Comparison of ENCODE assay signal across 8 cellular contexts in genomic region chr5:141567513-141568117, GRCh38. TPM values are rescaled to one million over a fixed set of nuclear protein-coding genes. Genes with fewer than 3 reads are reported as not detected.
DNase-seq lines count a peak whose midpoint lies in the region; ATAC-seq, FAIRE-seq and TF ChIP-seq lines count a peak whose summit lies in the region.

No MANE protein-coding gene starts in this region.

- TF ChIP-seq CTCF in GM13977 (IDR thresholded peaks at IDR 0.05; ENCODE audit: extremely low read depth, insufficient read depth, missing control alignments) = peak; percentile 73
- TF ChIP-seq CTCF in VCaP (conservative IDR thresholded peaks at IDR 0.05) = peak; percentile 93
- peak; percentile 61 for TF ChIP-seq CTCF in kidney (IDR thresholded peaks at IDR 0.05; ENCODE audit: borderline replicate concordance, extremely low read depth, insufficient read depth)

- intact Hi-C loops in kidney (cut with DNase I) = no loop called here

- DNase-seq in AML-193 (lab: John Stamatoyannopoulos, UW) (peak; percentile 12 to 31), GM13977 (ENCODE audit: low spot score) (no peak), kidney (no peak), NCI-H510A (lab: John Stamatoyannopoulos, UW) (no peak), NCI-H1048 (lab: John Stamatoyannopoulos, UW) (no peak), DMS153 treated with DMSO at 0.1 percent for 48 hours (lab: John Stamatoyannopoulos, UW; ENCODE audit: unreplicated experiment) (no peak)

- peak overlapping the region; percentile 25; the same call in 1 of the 2 replicates for H3K27ac ChIP-seq in VCaP
- no peak overlapping the region for H3K27ac ChIP-seq in kidney (ENCODE audit: low read depth in 2 of 2, low read length in 2 of 2)

- H3K4me1 ChIP-seq in kidney (ENCODE audit: control insufficient read depth in 1 of 2, insufficient read depth in 1 of 2, low read depth in 1 of 2, low read length in 2 of 2) = peaks cover 0 to 5% of the 10 kb centered on the region in 2 donors

- no peaks in the 10 kb centered on the region for H3K9me3 ChIP-seq in kidney (ENCODE audit: control insufficient read depth in 1 of 2, low read length in 2 of 2)

- in situ Hi-C loops in GM13977 (cut with MboI; ENCODE audit: low pct_unique_long_range_greater_than_20kb, low sequenced_read_pairs, unreplicated experiment) = no loop called here

- no peak for FAIRE-seq in kidney (lab: Jason Lieb, UNC)

- no peak for ATAC-seq in GM19035 (IDR thresholded peaks at IDR 0.05; ENCODE audit: unreplicated experiment)

- H3K4me3 ChIP-seq in kidney (ENCODE audit: low read length in 2 of 2) = no peak overlapping the region

- H3K9ac ChIP-seq in kidney (ENCODE audit: low read length in 2 of 2) = peak overlapping the region in 1 of 2 donors; percentile 39

- H3K36me3 ChIP-seq in kidney (ENCODE audit: control insufficient read depth in 1 of 2, insufficient read depth in 2 of 2, low read length in 2 of 2) = peaks cover 14 to 31% of the 10 kb centered on the region in 2 donors

RNA-seq across cellular contexts. Expression of gene DIAPH1, which starts 51.2 kb away (rescaled TPM):
- total RNA-seq in kidney = 156 TPM
- polyA plus RNA-seq in kidney (ENCODE audit: insufficient read depth, low read depth, low replicate concordance) = 60.6 TPM

Comparison
In these comparisons a context has a peak if more than half of its experiments do, and no peak if none do; other contexts are left out.
1. DNase-seq: peak in AML-193 (2 of 2); none in GM13977 (single experiment), kidney (single experiment), NCI-H510A (single experiment), NCI-H1048 (single experiment) and DMS153 treated with DMSO at 0.1 percent for 48 hours (single experiment).
2. Peak in every context shown above with its lines, with median percentiles within 50 percentile points of each other: CTCF ChIP-seq.